16 cellular contexts compared by ENCODE assay signal in the genomic region with DNA sequence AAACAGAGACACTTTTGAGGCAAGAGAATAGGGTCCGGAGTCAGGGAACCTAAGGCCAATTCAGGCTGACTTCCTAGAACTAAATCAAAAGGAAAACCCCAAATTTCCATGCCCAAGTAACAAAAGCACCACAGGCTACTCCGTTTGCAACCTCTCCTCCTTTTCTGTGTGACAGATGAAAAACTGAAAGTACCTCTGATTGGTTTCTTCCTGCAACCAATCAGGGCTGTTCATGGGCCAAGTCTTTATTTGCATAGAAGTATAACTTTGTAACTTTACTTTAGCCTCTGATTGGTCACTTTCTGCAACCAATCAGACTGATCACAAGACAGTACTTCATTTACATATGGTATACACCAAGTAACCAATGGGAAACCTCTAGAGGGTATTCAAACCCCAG.
DNase-seq lines count a peak whose midpoint lies in the region; ATAC-seq, FAIRE-seq and TF ChIP-seq lines count a peak whose summit lies in the region.
"Had no signal": no experiment of that assay in that cellular context is flagged by ENCODE, and none has a peak within 500 bp of the region (broad histone marks: within the 10 kb centered on the region; RNA-seq: fewer than 3 reads in every experiment).

No MANE protein-coding gene starts in this region.

- H3K4me3 Mint-ChIP-seq in astrocyte (ENCODE audit: unreplicated experiment) = no peak overlapping the region
- no peak overlapping the region for H3K4me3 Mint-ChIP-seq in T-helper 17 cell
- no peak overlapping the region for H3K4me3 Mint-ChIP-seq in CD14-positive monocyte
- H3K4me3 Mint-ChIP-seq: activated CD4-positive, alpha-beta T cell treated with anti-CD3 and anti-CD28 coated beads for 36 hours; stimulated activated memory B cell treated with anti-CD40 and anti-IgM and Interleukin-4, amounts not matched to agents 10 μg/mL and 1 μg/mL and 100 μg/mL, for 72 hours had no signal

- H3K9me3 ChIP-seq in astrocyte (ENCODE audit: insufficient read depth, low read depth, low read length) = no peaks in the 10 kb centered on the region
- H3K9me3 ChIP-seq in T-helper 17 cell (ENCODE audit: control insufficient read depth, low read length, poor library complexity, severe bottlenecking) = no peaks in the 10 kb centered on the region

- H3K9ac ChIP-seq in astrocyte (ENCODE audit: low read length) = peak overlapping the region; percentile 27

- H3K4me1 ChIP-seq in astrocyte (ENCODE audit: insufficient read depth, low read length) = no peaks in the 10 kb centered on the region

- no peaks in the 10 kb centered on the region for H3K36me3 Mint-ChIP-seq in astrocyte (ENCODE audit: low read depth, unreplicated experiment)
- no peaks in the 10 kb centered on the region for H3K36me3 Mint-ChIP-seq in T-helper 17 cell (ENCODE audit: low read depth)
- H3K36me3 Mint-ChIP-seq in CD14-positive monocyte = no peaks in the 10 kb centered on the region
- H3K36me3 Mint-ChIP-seq: stimulated activated memory B cell treated with anti-CD40 and anti-IgM and Interleukin-4, amounts not matched to agents 10 μg/mL and 1 μg/mL and 100 μg/mL, for 72 hours had no signal

- H3K36me3 ChIP-seq in astrocyte (ENCODE audit: insufficient read depth, low read length) = no peaks in the 10 kb centered on the region

- H4K20me1 ChIP-seq in astrocyte (ENCODE audit: insufficient read depth, low read length) = no peaks in the 10 kb centered on the region

- no peaks in the 10 kb centered on the region for H3K79me2 ChIP-seq in astrocyte (ENCODE audit: insufficient read depth, low read length)

- intact Hi-C loops in CD14-positive monocyte (cut with micrococcal nuclease) = no loop called here

- H3K4me1 Mint-ChIP-seq in astrocyte (ENCODE audit: low read depth, unreplicated experiment) = peaks cover 4% of the 10 kb centered on the region
- no peaks in the 10 kb centered on the region for H3K4me1 Mint-ChIP-seq in T-helper 17 cell
- no peaks in the 10 kb centered on the region for H3K4me1 Mint-ChIP-seq in CD14-positive monocyte
- H3K4me1 Mint-ChIP-seq: activated CD4-positive, alpha-beta T cell treated with anti-CD3 and anti-CD28 coated beads for 36 hours; stimulated activated memory B cell treated with anti-CD40 and anti-IgM and Interleukin-4, amounts not matched to agents 10 μg/mL and 1 μg/mL and 100 μg/mL, for 72 hours had no signal

- DNase-seq in ELR (ENCODE audit: low read depth) (peak; percentile 38), HT1080 (ENCODE audit: low read depth) (peak; percentile 29), astrocyte (ENCODE audit: low read depth) (peak; percentile 74), iPS DF 19.7 (ENCODE audit: low read depth, low spot score) (peak; percentile 35), T-helper 17 cell (no peak), CD14-positive monocyte (ENCODE audit: low spot score) (no peak)
- DNase-seq: activated CD4-positive, alpha-beta T cell treated with anti-CD3 and anti-CD28 coated beads for 36 hours; DMS 273 treated with DMSO at 0.1 percent for 48 hours; effector CD4-positive, alpha-beta T cell; left cardiac atrium; NCI-H2227 treated with DMSO at 0.1 percent for 48 hours; stimulated activated CD4-positive, alpha-beta T cell treated with anti-CD3 and anti-CD28 coated beads, Interleukin-4, amount 100 ng/mL, for 1 hour had no signal

- no peak overlapping the region for H3K27ac ChIP-seq in astrocyte (ENCODE audit: low read depth, low read length)

- peak overlapping the region; percentile 61 for H2AFZ ChIP-seq in astrocyte (ENCODE audit: low read depth, low read length)

- peak overlapping the region; percentile 76 for H3K4me2 ChIP-seq in astrocyte (ENCODE audit: low read length)

- FAIRE-seq in astrocyte (lab: Jason Lieb, UNC) = no peak
- FAIRE-seq: urothelium cell line had no signal

- no peak for TF ChIP-seq CTCF in astrocyte (IDR thresholded peaks at IDR 0.05; ENCODE audit: insufficient read depth, low read depth, low read length)
- no peak for TF ChIP-seq CTCF in CD14-positive monocyte (IDR thresholded peaks at IDR 0.05)

- H3K9me3 Mint-ChIP-seq in astrocyte (ENCODE audit: unreplicated experiment) (no peaks in the 10 kb centered on the region), CD14-positive monocyte (peaks cover 0 to 9% (median 0%) of the 10 kb centered on the region in 7 donors)
- H3K9me3 Mint-ChIP-seq: stimulated activated memory B cell treated with anti-CD40 and anti-IgM and Interleukin-4, amounts not matched to agents 10 μg/mL and 1 μg/mL and 100 μg/mL, for 72 hours had no signal

- no peak overlapping the region for H3K27ac Mint-ChIP-seq in astrocyte (ENCODE audit: unreplicated experiment)
- H3K27ac Mint-ChIP-seq in T-helper 17 cell = no peak overlapping the region
- no peak overlapping the region for H3K27ac Mint-ChIP-seq in CD14-positive monocyte
- H3K27ac Mint-ChIP-seq: activated CD4-positive, alpha-beta T cell treated with anti-CD3 and anti-CD28 coated beads for 36 hours; stimulated activated memory B cell treated with anti-CD40 and anti-IgM and Interleukin-4, amounts not matched to agents 10 μg/mL and 1 μg/mL and 100 μg/mL, for 72 hours had no signal

- no peaks in the 10 kb centered on the region for H3K27me3 Mint-ChIP-seq in astrocyte (ENCODE audit: low read depth, unreplicated experiment)
- no peaks in the 10 kb centered on the region for H3K27me3 Mint-ChIP-seq in T-helper 17 cell
- peaks cover 0 to 2% (median 0%) of the 10 kb centered on the region in 3 donors for H3K27me3 Mint-ChIP-seq in CD14-positive monocyte (ENCODE audit: low read depth in 3 of 3)
- H3K27me3 Mint-ChIP-seq: activated CD4-positive, alpha-beta T cell treated with anti-CD3 and anti-CD28 coated beads for 36 hours; stimulated activated memory B cell treated with anti-CD40 and anti-IgM and Interleukin-4, amounts not matched to agents 10 μg/mL and 1 μg/mL and 100 μg/mL, for 72 hours had no signal

- no peak overlapping the region for H3K4me3 ChIP-seq in astrocyte (ENCODE audit: insufficient read depth, low read depth, low read length)

- ATAC-seq in GM19397 (IDR thresholded peaks at IDR 0.05; ENCODE audit: unreplicated experiment) (no peak), T-helper 17 cell (no peak), GM18517 (IDR thresholded peaks at IDR 0.05; ENCODE audit: unreplicated experiment) (no peak)
- ATAC-seq: activated CD4-positive, alpha-beta T cell treated with anti-CD3 and anti-CD28 coated beads for 36 hours; left cardiac atrium; stimulated activated memory B cell treated with anti-CD40 and anti-IgM and Interleukin-4, amounts not matched to agents 10 μg/mL and 1 μg/mL and 100 μg/mL, for 72 hours had no signal

- no peaks in the 10 kb centered on the region for H3K27me3 ChIP-seq in astrocyte (ENCODE audit: insufficient read depth, low read length)

Comparison
In these comparisons a context has a peak if more than half of its experiments do, and no peak if none do; other contexts are left out.
1. DNase-seq: peak in ELR (single experiment), HT1080 (single experiment), astrocyte (single experiment) and iPS DF 19.7 (single experiment); none in T-helper 17 cell (0 of 3) and CD14-positive monocyte (single experiment).